In genomic region chr18:78512080-78512601, GRCh38 we compare ENCODE assay signal across 27 cellular contexts.
"Had no signal": no experiment of that assay in that cellular context is flagged by ENCODE, and none has a peak within 500 bp of the region (broad histone marks: within the 10 kb centered on the region; RNA-seq: fewer than 3 reads in every experiment).

No MANE protein-coding gene starts in this region.

- H3K27ac Mint-ChIP-seq: activated CD8-positive, alpha-beta T cell treated with anti-CD3 and anti-CD28 coated beads, Interleukin-2, amount 10 ng/mL, durations not matched to agents 7 days and 5 days; activated T-cell treated with anti-CD3 and anti-CD28 coated beads, Interleukin-2, amount 50 U/mL, for 24 hours; dendritic cell treated with granulocyte-macrophage colony-stimulating factor and Interleukin-4, amounts not matched to agents 40 ng/mL and 50 ng/mL, for 4 days; immature natural killer cell; nephron progenitor cell; stimulated activated naive CD8-positive, alpha-beta T cell treated with anti-CD3 and anti-CD28 coated beads, Interleukin-15, Interleukin-2, amounts not matched to agents 100 ng/mL and 50 ng/mL, for 24 hours; T-helper 17 cell had no signal

- H3K27ac ChIP-seq: brain microvascular endothelial cell, esophagus muscularis mucosa, foreskin keratinocyte, heart left ventricle, lower lobe of right lung, parathyroid adenoma, psoas muscle, thyroid gland had no signal

- H3K36me3 ChIP-seq: brain microvascular endothelial cell, esophagus muscularis mucosa, heart left ventricle, lower lobe of right lung, thyroid gland had no signal

- H3K9me3 Mint-ChIP-seq: activated T-cell treated with anti-CD3 and anti-CD28 coated beads, Interleukin-2, amount 50 U/mL, for 24 hours; dendritic cell treated with granulocyte-macrophage colony-stimulating factor and Interleukin-4, amounts not matched to agents 40 ng/mL and 50 ng/mL, for 4 days; nephron progenitor cell; stimulated activated naive CD8-positive, alpha-beta T cell treated with anti-CD3 and anti-CD28 coated beads, Interleukin-15, Interleukin-2, amounts not matched to agents 100 ng/mL and 50 ng/mL, for 24 hours had no signal

- H3K9ac ChIP-seq: parathyroid adenoma, SK-N-SH had no signal

- H3K4me1 Mint-ChIP-seq: immature natural killer cell, T-helper 17 cell had no signal

- ATAC-seq: activated CD8-positive, alpha-beta T cell treated with anti-CD3 and anti-CD28 coated beads, Interleukin-2, amount 10 ng/mL, durations not matched to agents 7 days and 5 days; foreskin keratinocyte; left lobe of liver; psoas muscle; T-helper 17 cell had no signal

- H3K9me3 ChIP-seq: esophagus muscularis mucosa, heart left ventricle, lower lobe of right lung, psoas muscle, SK-N-SH, thyroid gland had no signal

- H2AFZ ChIP-seq: parathyroid adenoma had no signal

- DNase-seq: activated CD4-positive, alpha-beta T cell treated with anti-CD3 and anti-CD28 coated beads for 1 hour; activated CD4-positive, alpha-beta T cell treated with anti-CD3 and anti-CD28 coated beads, Interleukin-2, amount 50 U/mL, for 1 hour; activated CD8-positive, alpha-beta T cell treated with anti-CD3 and anti-CD28 coated beads, Interleukin-2, amount 10 ng/mL, durations not matched to agents 7 days and 5 days; activated gamma-delta T cell; activated naive CD4-positive, alpha-beta T cell treated with anti-CD3 and anti-CD28 coated beads, Interleukin-2, amount 50 U/mL, for 16 hours; activated T-cell treated with anti-CD3 and anti-CD28 coated beads, Interleukin-2, amount 50 U/mL, for 24 hours; amniotic stem cell; brain microvascular endothelial cell; effector CD4-positive, alpha-beta T cell; foreskin keratinocyte; heart left ventricle; hypothalamus; immature natural killer cell; lower lobe of right lung; mesendoderm; nephron progenitor cell; nucleus accumbens; psoas muscle; SK-N-SH; T-helper 17 cell; T1000; thyroid gland had no signal

- H3K4me2 ChIP-seq: SK-N-SH had no signal

- H3K4me3 ChIP-seq: esophagus muscularis mucosa, heart left ventricle, lower lobe of right lung, psoas muscle, thyroid gland had no signal

- H3K4me1 ChIP-seq: esophagus muscularis mucosa, foreskin keratinocyte, lower lobe of right lung, parathyroid adenoma, psoas muscle, thyroid gland had no signal

- H3K4me3 Mint-ChIP-seq: activated CD8-positive, alpha-beta T cell treated with anti-CD3 and anti-CD28 coated beads, Interleukin-2, amount 10 ng/mL, durations not matched to agents 7 days and 5 days; activated T-cell treated with anti-CD3 and anti-CD28 coated beads, Interleukin-2, amount 50 U/mL, for 24 hours; dendritic cell treated with granulocyte-macrophage colony-stimulating factor and Interleukin-4, amounts not matched to agents 40 ng/mL and 50 ng/mL, for 4 days; immature natural killer cell; nephron progenitor cell; stimulated activated naive CD8-positive, alpha-beta T cell treated with anti-CD3 and anti-CD28 coated beads, Interleukin-15, Interleukin-2, amounts not matched to agents 100 ng/mL and 50 ng/mL, for 24 hours; T-helper 17 cell had no signal

- H3K27me3 ChIP-seq: brain microvascular endothelial cell, foreskin keratinocyte, heart left ventricle, thyroid gland had no signal

- H3K27me3 Mint-ChIP-seq: activated T-cell treated with anti-CD3 and anti-CD28 coated beads, Interleukin-2, amount 50 U/mL, for 24 hours; dendritic cell treated with granulocyte-macrophage colony-stimulating factor and Interleukin-4, amounts not matched to agents 40 ng/mL and 50 ng/mL, for 4 days; stimulated activated naive CD8-positive, alpha-beta T cell treated with anti-CD3 and anti-CD28 coated beads, Interleukin-15, Interleukin-2, amounts not matched to agents 100 ng/mL and 50 ng/mL, for 24 hours; T-helper 17 cell had no signal

- H3K36me3 Mint-ChIP-seq: immature natural killer cell had no signal
